8 cellular contexts compared by ENCODE assay signal in the genomic region with DNA sequence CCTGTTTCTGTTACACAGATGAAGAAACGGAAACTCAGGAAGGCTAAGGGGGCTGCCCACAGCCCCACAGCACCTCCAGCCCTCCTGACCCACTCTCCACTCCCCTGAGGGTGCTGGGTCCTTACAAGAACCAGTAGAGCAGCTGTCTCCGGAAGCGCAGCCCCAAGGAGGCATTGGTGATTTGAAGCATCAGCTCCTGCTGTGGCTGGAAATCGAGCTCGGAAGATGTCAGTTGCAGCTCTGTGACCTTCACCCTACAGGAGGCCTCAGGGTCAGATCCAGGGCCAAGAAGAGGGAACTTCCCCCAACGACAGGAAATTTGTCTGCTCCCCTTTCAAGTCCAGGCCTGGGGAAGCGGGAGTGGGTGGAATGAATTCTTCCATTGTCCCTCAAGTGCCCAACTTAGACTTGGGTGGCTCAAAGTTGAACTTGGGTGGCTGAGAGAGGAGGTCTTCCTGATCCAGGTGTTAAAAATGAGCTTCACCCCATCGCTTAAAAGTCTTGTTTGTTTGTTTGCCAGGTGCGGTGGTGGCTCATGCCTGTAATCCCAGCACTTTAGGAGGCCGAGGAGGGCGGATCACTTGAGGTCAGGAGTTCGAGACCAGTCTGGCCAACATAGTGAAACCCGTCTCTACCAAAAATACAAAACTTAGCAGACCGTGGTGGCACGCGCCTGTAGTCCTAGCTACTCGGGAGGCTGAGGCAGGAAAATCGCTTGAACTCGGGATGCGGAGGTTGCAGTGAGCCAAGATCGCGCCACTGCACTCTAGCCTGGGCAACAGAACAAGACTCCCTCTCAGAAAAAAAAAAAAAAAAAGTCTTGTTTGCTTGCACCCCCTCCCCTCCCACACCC. TPM values are rescaled to one million over a fixed set of nuclear protein-coding genes. Genes with fewer than 3 reads are reported as not detected.
DNase-seq lines count a peak whose midpoint lies in the region; ATAC-seq and TF ChIP-seq lines count a peak whose summit lies in the region.

No MANE protein-coding gene starts in this region.

- ATAC-seq in SK-N-SH treated with all-trans-retinoic acid at 6 μM for 48 hours, result no peak
- ATAC-seq in T-cell (replicated peaks in 1 of 4), result no peak
- no peak for ATAC-seq in GM18498 (IDR thresholded peaks at IDR 0.05; ENCODE audit: unreplicated experiment)

- DNase-seq in SK-N-SH, result no peak
- no peak for DNase-seq in T-cell
- DNase-seq in esophagus squamous epithelium (lab: John Stamatoyannopoulos, UW), result no peak
- no peak for DNase-seq in stimulated activated naive CD4-positive, alpha-beta T cell treated with Interleukin-2 at 50 U/mL for 16 hours (lab: John Stamatoyannopoulos, UW)
- no peak for DNase-seq in NCI-H1694 treated with DMSO at 0.1 percent for 48 hours (lab: John Stamatoyannopoulos, UW)

- no peak for TF ChIP-seq EP300 in SK-N-SH (IDR thresholded peaks at IDR 0.05; ENCODE audit: borderline replicate concordance in 1 of 2, low read depth in 1 of 2, low read length in 1 of 2)

- peaks cover 9% of the 10 kb centered on the region for H3F3A ChIP-seq in SK-N-SH (replicated peaks; ENCODE audit: insufficient read depth)

- H3K9ac ChIP-seq in SK-N-SH (no peak overlapping the region), skeletal muscle satellite cell (ENCODE audit: low read depth, low read length) (no peak overlapping the region)

- no peaks in the 10 kb centered on the region for H3K9me3 Mint-ChIP-seq in T-cell

- peak overlapping the region; percentile 8 to 40; a peak in 1 of 4 replicates for H3K27ac ChIP-seq in SK-N-SH (ENCODE audit: low read depth in 2 of 2, low read length in 1 of 2)
- peak overlapping the region; percentile 55 to 93 (median 86) for H3K27ac ChIP-seq in esophagus squamous epithelium

- TF ChIP-seq CTCF in SK-N-SH (IDR thresholded peaks at IDR 0.05), result no peak
- TF ChIP-seq CTCF in esophagus squamous epithelium (IDR thresholded peaks at IDR 0.05), result no peak

- H3K4me3 Mint-ChIP-seq in T-cell, result peak overlapping the region; percentile 56 to 79 (median 77)

- WGBS in SK-N-SH (ENCODE audit: low lambda C conversion rate), result 80% methylated on average over 19 of the region's 22 CpGs
- 80 to 84% methylated on average over 17 to 20 of the region's 22 CpGs for WGBS in esophagus squamous epithelium, 2 donors

- no peak for TF ChIP-seq POLR2A in esophagus squamous epithelium (IDR thresholded peaks at IDR 0.05)

- peaks cover 9 to 21% (median 18%) of the 10 kb centered on the region in 3 donors for H3K4me1 Mint-ChIP-seq in T-cell

- peaks cover 10% of the 10 kb centered on the region for H3K79me2 ChIP-seq in SK-N-SH (ENCODE audit: insufficient read depth)

- H3K27ac Mint-ChIP-seq in T-cell, result peak overlapping the region in 1 of 2 donors; percentile 44

- CTCF ChIA-PET in SK-N-SH (lab: Yijun Ruan, JAX) (interaction anchor here (1.1 to 2.0 kb wide), 4 partner anchors 18 to 75 kb away, joined by 3 to 13 read pairs (median 4); partner anchors contain the start of genes CTSA and NEURL2), T-cell (lab: Charles Lee) (interaction anchor here in 1 of 2 donors (1.2 kb wide), 1 partner anchor 61 kb away, joined by 3 read pairs; no protein-coding TSS in a partner anchor)

- intact Hi-C loops in esophagus squamous epithelium (cut with DNase I), result no loop called here

- no peaks in the 10 kb centered on the region for H3K9me2 ChIP-seq in SK-N-SH

- peaks cover 10 to 13% of the 10 kb centered on the region in 2 donors for H3K27me3 Mint-ChIP-seq in T-cell

- H2AFZ ChIP-seq in SK-N-SH (ENCODE audit: low read depth), result peak overlapping the region; percentile 21; the same call in 1 of the 2 replicates

- POLR2A ChIA-PET in SK-N-SH (lab: Yijun Ruan, JAX) (interaction anchor here (0.6 to 3.2 kb wide), 6 partner anchors 9 to 120 kb away, joined by 3 to 46 read pairs (median 5); partner anchors contain the start of genes CTSA, NEURL2, PCIF1 and ZSWIM1), T-cell (lab: Charles Lee) (interaction anchor here in 1 of 2 donors (0.5 kb wide), 1 partner anchor 44 kb away, joined by 9 read pairs; no protein-coding TSS in a partner anchor)

- H3K4me3 ChIP-seq in SK-N-SH (ENCODE audit: low read depth in 2 of 2, low read length in 1 of 2) (peak overlapping the region; percentile 25 to 52; a peak in 3 of 4 replicates), esophagus squamous epithelium (peak overlapping the region in 2 of 4 donors; percentile 51 to 79), skeletal muscle satellite cell (ENCODE audit: low read length) (peak overlapping the region; percentile 21)

- no peaks in the 10 kb centered on the region for H3K36me3 Mint-ChIP-seq in T-cell

- peak overlapping the region; percentile 55 for H3K4me2 ChIP-seq in SK-N-SH
- peak overlapping the region; percentile 54 for H3K4me2 ChIP-seq in skeletal muscle satellite cell (ENCODE audit: low read length)

- H3K36me3 ChIP-seq in SK-N-SH (replicated peaks in 1 of 2; ENCODE audit: control insufficient read depth in 1 of 2, insufficient read depth in 2 of 2, low read length in 1 of 2) (peaks cover 16 to 21% of the 10 kb centered on the region in 2 experiments), esophagus squamous epithelium (peaks cover 0 to 34% (median 0%) of the 10 kb centered on the region in 3 donors), skeletal muscle satellite cell (ENCODE audit: insufficient read depth, low read length) (no peaks in the 10 kb centered on the region)

- no peak for TF ChIP-seq RAD21 in SK-N-SH (IDR thresholded peaks at IDR 0.05; ENCODE audit: low read length)

- H3K4me1 ChIP-seq in SK-N-SH (ENCODE audit: control insufficient read depth in 1 of 2, insufficient read depth in 2 of 2, low read depth in 1 of 2, low read length in 1 of 2) (peaks cover 7 to 8% of the 10 kb centered on the region in 2 experiments; a peak in 1 of 4 replicates), esophagus squamous epithelium (peaks cover 0 to 46% (median 25%) of the 10 kb centered on the region in 3 donors), skeletal muscle satellite cell (ENCODE audit: control insufficient read depth, insufficient read depth, low read length) (peaks cover 22% of the 10 kb centered on the region)

- no peaks in the 10 kb centered on the region; the same call in 1 of the 2 replicates for H4K20me1 ChIP-seq in SK-N-SH (ENCODE audit: insufficient read depth)

- no peaks in the 10 kb centered on the region for H3K27me3 ChIP-seq in SK-N-SH (ENCODE audit: insufficient read depth)
- no peaks in the 10 kb centered on the region for H3K27me3 ChIP-seq in esophagus squamous epithelium
- H3K27me3 ChIP-seq in skeletal muscle satellite cell (ENCODE audit: control insufficient read depth, insufficient read depth, low read length), result no peaks in the 10 kb centered on the region

- H3K9me3 ChIP-seq in SK-N-SH (no peaks in the 10 kb centered on the region), esophagus squamous epithelium (no peaks in the 10 kb centered on the region), skeletal muscle satellite cell (replicated peaks; ENCODE audit: low read length) (no peaks in the 10 kb centered on the region)

TF ChIP-seq in SK-N-SH, 30 proteins besides CTCF, POLR2A, EP300 and RAD21 (continues in another document):
- TF ChIP-seq TCF12 (IDR thresholded peaks at IDR 0.05) (no peak), EZH2phosphoT487 (IDR thresholded peaks at IDR 0.05; ENCODE audit: borderline replicate concordance, low read depth) (no peak), NFIC (IDR thresholded peaks at IDR 0.05; ENCODE audit: borderline replicate concordance) (no peak)

TF ChIP-seq in SK-N-SH treated with all-trans-retinoic acid at 6 μM for 48 hours, 23 proteins besides CTCF, POLR2A, EP300 and RAD21 (continues in another document):
- TF ChIP-seq ZFP30 (CRISPR knock-in tag; IDR thresholded peaks at IDR 0.05) (no peak), TOX (CRISPR knock-in tag; IDR thresholded peaks at IDR 0.05; ENCODE audit: borderline replicate concordance) (no peak), RARB (CRISPR knock-in tag; IDR thresholded peaks at IDR 0.05) (no peak), ISL1 (CRISPR knock-in tag; IDR thresholded peaks at IDR 0.05) (no peak), ZNF565 (CRISPR knock-in tag; conservative IDR thresholded peaks at IDR 0.05; ENCODE audit: low read depth) (no peak), GLIS3 (CRISPR knock-in tag; IDR thresholded peaks at IDR 0.05) (no peak)

RNA-seq across cellular contexts. Expression of gene PLTP, which starts 1.9 kb away (rescaled TPM):
- polyA plus RNA-seq in SK-N-SH (2012; rRNA removed), result 114 and 154 TPM in 2 replicates
- 68.2 and 102 TPM in 2 replicates for polyA plus RNA-seq in SK-N-SH (2012; cell fraction: cytosol; rRNA removed)
- polyA plus RNA-seq in SK-N-SH (2012; cell fraction: nucleus; rRNA removed), result 169 and 176 TPM in 2 replicates
- total RNA-seq in T-cell (1 to 10 TPM in 3 of 5 donors, under 1 TPM in 1, not detected in 1; 0.35 to 1.7 (median 1.4) TPM), esophagus squamous epithelium (100 to 1,000 TPM in 2 of 4 donors, 10 to 100 TPM in 1, 1 to 10 TPM in 1; 5.9 to 248 (median 92.6) TPM)
- 5.6 and 11.8 TPM in 2 replicates for total RNA-seq in skeletal muscle satellite cell (2012; rRNA removed)

RNA-seq across cellular contexts. Expression of gene CTSA, which starts 18.9 kb away (rescaled TPM):
- 338 and 363 TPM in 2 replicates for polyA plus RNA-seq in SK-N-SH (2012; rRNA removed)
- 162 and 242 TPM in 2 replicates for polyA plus RNA-seq in SK-N-SH (2012; cell fraction: cytosol; rRNA removed)
- polyA plus RNA-seq in SK-N-SH (2012; cell fraction: nucleus; rRNA removed), result 656 and 683 TPM in 2 replicates
- 100 to 1,000 TPM in 1 of 5 donors, 10 to 100 TPM in 4; 55.5 to 101 (median 85.1) TPM for total RNA-seq in T-cell
- 10 to 100 TPM; 44.5 to 74.8 (median 56.8) TPM for total RNA-seq in esophagus squamous epithelium
- total RNA-seq in skeletal muscle satellite cell (2012; rRNA removed), result 55.3 and 62.3 TPM in 2 replicates

RNA-seq across cellular contexts. Expression of gene NEURL2, which starts 19.0 kb away (rescaled TPM):
- 3.5 and 4.7 TPM in 2 replicates for polyA plus RNA-seq in SK-N-SH (2012; rRNA removed)
- polyA plus RNA-seq in SK-N-SH (2012; cell fraction: cytosol; rRNA removed), result 1.3 and 1.9 TPM in 2 replicates
- 21.3 and 22.3 TPM in 2 replicates for polyA plus RNA-seq in SK-N-SH (2012; cell fraction: nucleus; rRNA removed)
- total RNA-seq in T-cell (1 to 10 TPM; 3.1 to 6.9 (median 6.1) TPM), esophagus squamous epithelium (1 to 10 TPM; 4.1 to 6.5 (median 5.5) TPM)
- total RNA-seq in skeletal muscle satellite cell (2012; rRNA removed), result 2.0 and 2.5 TPM in 2 replicates

RNA-seq across cellular contexts. Expression of gene SPATA25, which starts 22.6 kb away (rescaled TPM):
- 1.3 and 2.9 TPM in 2 replicates for polyA plus RNA-seq in SK-N-SH (2012; rRNA removed)
- polyA plus RNA-seq in SK-N-SH (2012; cell fraction: cytosol; rRNA removed), result 0.28 and 0.32 TPM in 2 replicates
- polyA plus RNA-seq in SK-N-SH (2012; cell fraction: nucleus; rRNA removed), result 13.5 and 18.1 TPM in 2 replicates
- total RNA-seq in T-cell (1 to 10 TPM in 4 of 5 donors, under 1 TPM in 1; 0.68 to 4.6 (median 3.6) TPM), esophagus squamous epithelium (1 to 10 TPM in 2 of 4 donors, not detected in 2; 1.1 to 1.3 TPM)
- 0.44 and 0.76 TPM in 2 replicates for total RNA-seq in skeletal muscle satellite cell (2012; rRNA removed)

RNA-seq across cellular contexts. Expression of gene PCIF1, which starts 24.4 kb away (rescaled TPM):
- polyA plus RNA-seq in SK-N-SH (2012; rRNA removed), result 18.2 and 23.1 TPM in 2 replicates
- polyA plus RNA-seq in SK-N-SH (2012; cell fraction: cytosol; rRNA removed), result 12.0 and 16.5 TPM in 2 replicates
- polyA plus RNA-seq in SK-N-SH (2012; cell fraction: nucleus; rRNA removed), result 30.5 and 34.6 TPM in 2 replicates
- total RNA-seq in T-cell (10 to 100 TPM; 74.4 to 78.7 (median 74.6) TPM), esophagus squamous epithelium (10 to 100 TPM; 10.4 to 36.8 (median 16.4) TPM)
- total RNA-seq in skeletal muscle satellite cell (2012; rRNA removed), result 8.7 and 9.4 TPM in 2 replicates
